8 cellular contexts compared by ENCODE assay signal in the genomic region with DNA sequence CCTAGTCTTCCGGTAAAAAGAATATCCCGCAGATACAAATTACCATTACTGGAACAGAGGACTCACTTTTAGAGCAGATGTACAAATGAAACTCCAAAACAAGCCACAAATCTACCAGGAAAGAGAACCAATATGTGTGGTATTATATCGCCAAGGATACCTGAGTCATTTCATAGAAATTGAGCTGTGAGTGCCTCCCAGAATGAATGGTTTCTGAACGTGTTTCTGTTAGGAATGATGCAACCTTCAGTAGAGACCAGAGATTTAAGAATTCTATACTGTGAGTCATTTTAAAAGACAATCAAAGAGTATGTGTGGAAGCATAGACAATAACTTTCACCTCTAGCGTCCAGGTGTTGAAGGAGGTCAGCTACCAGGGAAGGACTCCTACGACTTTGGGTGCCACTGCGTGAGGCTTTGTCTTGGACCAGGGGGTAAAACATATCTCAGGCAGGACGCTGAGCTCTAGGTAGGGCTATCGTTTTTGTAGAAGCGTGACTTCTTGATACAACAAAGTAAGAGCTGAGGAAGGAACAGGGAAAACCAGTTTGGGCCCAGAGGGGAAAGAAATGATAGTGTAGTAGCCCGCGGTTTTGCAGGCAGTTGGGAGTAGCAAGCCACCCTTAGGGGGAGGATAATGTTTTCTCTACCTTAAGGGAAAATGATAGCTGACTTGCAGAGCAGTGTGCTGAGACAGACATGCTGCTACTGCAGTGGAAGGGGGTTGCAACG.
DNase-seq lines count a peak whose midpoint lies in the region; ATAC-seq, FAIRE-seq and TF ChIP-seq lines count a peak whose summit lies in the region.
"Had no signal": no experiment of that assay in that cellular context is flagged by ENCODE, and none has a peak within 500 bp of the region (broad histone marks: within the 10 kb centered on the region; RNA-seq: fewer than 3 reads in every experiment).

No MANE protein-coding gene starts in this region.

- no peak for TF ChIP-seq POLR2A in H54 (IDR thresholded peaks at IDR 0.05; ENCODE audit: low read depth, low read length)

- POLR2A ChIA-PET in GM10248 (lab: Yijun Ruan, JAX): no interaction called here

- no peaks in the 10 kb centered on the region for H3K9me3 Mint-ChIP-seq in stimulated activated memory B cell treated with anti-CD40 and anti-IgM and Interleukin-4, amounts not matched to agents 10 μg/mL and 1 μg/mL and 100 μg/mL, for 72 hours

- H3K27ac Mint-ChIP-seq in stimulated activated memory B cell treated with anti-CD40 and anti-IgM and Interleukin-4, amounts not matched to agents 10 μg/mL and 1 μg/mL and 100 μg/mL, for 72 hours: no peak overlapping the region

- no peak overlapping the region for H3K4me3 ChIP-seq in BE2C (ENCODE audit: low read depth, low read length)

- ATAC-seq in stimulated activated memory B cell treated with anti-CD40 and anti-IgM and Interleukin-4, amounts not matched to agents 10 μg/mL and 1 μg/mL and 100 μg/mL, for 72 hours: peak; percentile 5
- ATAC-seq in HG02642 (IDR thresholded peaks at IDR 0.05; ENCODE audit: poor library complexity, unreplicated experiment): no peak

- H3K4me3 Mint-ChIP-seq in stimulated activated memory B cell treated with anti-CD40 and anti-IgM and Interleukin-4, amounts not matched to agents 10 μg/mL and 1 μg/mL and 100 μg/mL, for 72 hours: no peak overlapping the region

- H3K9me3 ChIP-seq in BE2C: no peaks in the 10 kb centered on the region; the same call in 1 of the 2 replicates

- peak; percentile 98 for FAIRE-seq in H54 (lab: Jason Lieb, UNC)

- CTCF ChIA-PET in GM10248 (lab: Yijun Ruan, JAX): interaction anchor here (1.2 to 1.3 kb wide), 2 partner anchors 9 to 29 kb away, joined by 3 to 4 read pairs; no protein-coding TSS in a partner anchor

- H3K36me3 Mint-ChIP-seq in stimulated activated memory B cell treated with anti-CD40 and anti-IgM and Interleukin-4, amounts not matched to agents 10 μg/mL and 1 μg/mL and 100 μg/mL, for 72 hours: no peaks in the 10 kb centered on the region

- TF ChIP-seq CTCF in GM10248 (IDR thresholded peaks at IDR 0.05; ENCODE audit: control extremely low read depth, extremely low read depth, low read depth, missing control alignments) (no peak), BE2C (IDR thresholded peaks at IDR 0.05; ENCODE audit: low read depth, low read length) (no peak)

- H3K27ac ChIP-seq in epithelial cell of prostate: peak overlapping the region; percentile 97

- no peaks in the 10 kb centered on the region for H3K4me1 Mint-ChIP-seq in stimulated activated memory B cell treated with anti-CD40 and anti-IgM and Interleukin-4, amounts not matched to agents 10 μg/mL and 1 μg/mL and 100 μg/mL, for 72 hours

- DNase-seq in H54 (ENCODE audit: insufficient read length, low spot score) (peak; percentile 23), LHCN-M2 (ENCODE audit: low read depth) (peak; percentile 54), epithelial cell of prostate (ENCODE audit: low read depth, low spot score) (peak; percentile 85), GM10248 (ENCODE audit: extremely low spot score) (no peak), BE2C (no peak)
- DNase-seq: NCI-H345 had no signal

- H3K27me3 Mint-ChIP-seq in stimulated activated memory B cell treated with anti-CD40 and anti-IgM and Interleukin-4, amounts not matched to agents 10 μg/mL and 1 μg/mL and 100 μg/mL, for 72 hours: no peaks in the 10 kb centered on the region

- H3K36me3 ChIP-seq in BE2C: no peaks in the 10 kb centered on the region

- no peaks in the 10 kb centered on the region for H3K27me3 ChIP-seq in BE2C

- H3K4me1 ChIP-seq in BE2C: no peaks in the 10 kb centered on the region

Comparison
In these comparisons a context has a peak if more than half of its experiments do, and no peak if none do; other contexts are left out.
1. DNase-seq: peak in H54 (single experiment), LHCN-M2 (single experiment) and epithelial cell of prostate (single experiment); none in GM10248 (single experiment) and BE2C (single experiment).